ENCODE assay signal across 1 cellular context in the genomic region with DNA sequence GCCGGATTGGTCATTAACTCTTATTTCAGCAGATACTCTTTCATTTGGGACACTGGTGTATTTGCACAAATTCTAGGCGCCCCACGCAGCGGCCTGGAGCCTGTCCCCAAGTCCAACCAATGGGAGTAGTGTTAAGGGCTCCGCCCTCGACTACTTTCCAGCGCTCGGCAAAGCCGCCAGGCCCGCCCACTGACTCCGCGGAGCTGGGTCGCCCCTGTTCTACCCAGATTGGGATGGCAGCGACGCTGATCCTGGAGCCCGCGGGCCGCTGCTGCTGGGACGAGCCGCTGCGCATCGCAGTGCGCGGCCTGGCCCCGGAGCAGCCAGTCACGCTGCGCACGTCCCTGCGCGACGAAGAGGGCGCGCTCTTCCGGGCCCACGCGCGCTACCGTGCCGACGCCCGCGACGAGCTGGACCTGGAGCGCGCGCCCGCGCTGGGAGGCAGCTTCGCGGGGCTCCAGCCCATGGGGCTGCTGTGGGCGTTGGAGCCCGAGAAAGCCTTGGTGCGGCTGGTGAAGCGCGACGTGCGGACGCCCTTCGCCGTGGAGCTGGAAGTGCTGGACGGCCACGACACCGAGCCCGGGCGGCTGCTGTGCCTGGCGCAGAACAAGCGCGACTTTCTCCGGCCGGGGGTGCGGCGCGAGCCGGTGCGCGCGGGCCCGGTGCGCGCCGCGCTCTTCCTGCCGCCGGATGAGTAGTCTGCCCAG.
TF ChIP-seq lines count a peak whose summit lies in the region.

A gene with protein sequence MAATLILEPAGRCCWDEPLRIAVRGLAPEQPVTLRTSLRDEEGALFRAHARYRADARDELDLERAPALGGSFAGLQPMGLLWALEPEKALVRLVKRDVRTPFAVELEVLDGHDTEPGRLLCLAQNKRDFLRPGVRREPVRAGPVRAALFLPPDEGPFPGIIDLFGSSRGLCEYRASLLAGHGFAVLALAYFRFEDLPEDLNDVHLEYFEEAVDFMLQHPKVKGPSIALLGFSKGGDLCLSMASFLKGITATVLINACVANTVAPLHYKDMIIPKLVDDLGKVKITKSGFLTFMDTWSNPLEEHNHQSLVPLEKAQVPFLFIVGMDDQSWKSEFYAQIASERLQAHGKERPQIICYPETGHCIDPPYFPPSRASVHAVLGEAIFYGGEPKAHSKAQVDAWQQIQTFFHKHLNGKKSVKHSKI (plus strand): TSS at position 179 of the 707 bp plus-strand sequence. CDS start 55 bp downstream, at position 234.

TF ChIP-seq in HepG2, 621 proteins besides CTCF, POLR2A, EP300 and RAD21 (continued from another document and continues in another):
- TF ChIP-seq IRF1 (CRISPR knock-in tag; IDR thresholded peaks at IDR 0.05; ENCODE audit: low read depth) (no peak), ZNF253 (CRISPR knock-in tag; IDR thresholded peaks at IDR 0.05; ENCODE audit: borderline replicate concordance) (no peak), REPIN1 (CRISPR knock-in tag; IDR thresholded peaks at IDR 0.05; ENCODE audit: borderline replicate concordance, low read depth) (peak; percentile 78), SAP130 (CRISPR knock-in tag; IDR thresholded peaks at IDR 0.05; ENCODE audit: low read depth) (peak; percentile 51), RBM39 (IDR thresholded peaks at IDR 0.05; ENCODE audit: low read depth, low read length, poor library complexity, severe bottlenecking) (peak; percentile 81), JUN (CRISPR knock-in tag; IDR thresholded peaks at IDR 0.05) (no peak; the same call in 1 of the 2 replicates), TFDP2 (CRISPR knock-in tag; IDR thresholded peaks at IDR 0.05) (peak; percentile 37; the same call in 1 of the 2 replicates), ZSCAN29 (CRISPR knock-in tag; conservative IDR thresholded peaks at IDR 0.05) (peak; percentile 69; the same call in 1 of the 2 replicates), PITX1 (CRISPR knock-in tag; IDR thresholded peaks at IDR 0.05) (peak; percentile 36; the same call in 1 of the 2 replicates), CHD4 (IDR thresholded peaks at IDR 0.05; ENCODE audit: borderline replicate concordance, low read length) (no peak), ZSCAN5A (CRISPR knock-in tag; IDR thresholded peaks at IDR 0.05; ENCODE audit: borderline replicate concordance) (no peak), EZH2 (conservative IDR thresholded peaks at IDR 0.05; ENCODE audit: low read depth, low read length) (no peak), ZNF597 (CRISPR knock-in tag; IDR thresholded peaks at IDR 0.05) (no peak), ARID4A (CRISPR knock-in tag; IDR thresholded peaks at IDR 0.05; ENCODE audit: borderline replicate concordance) (peak; percentile 56; the same call in 1 of the 2 replicates), IRF2 (CRISPR knock-in tag; IDR thresholded peaks at IDR 0.05) (0 out of 2 replicates have a peak, but pooled peaks have one; percentile 14), MIXL1 (CRISPR knock-in tag; IDR thresholded peaks at IDR 0.05) (0 out of 2 replicates have a peak, but pooled peaks have one; percentile 33), HOXA5 (CRISPR knock-in tag; IDR thresholded peaks at IDR 0.05) (0 out of 2 replicates have a peak, but pooled peaks have one; percentile 12), NFKB2 (CRISPR knock-in tag; IDR thresholded peaks at IDR 0.05; ENCODE audit: borderline replicate concordance) (peak; percentile 52; the same call in 1 of the 2 replicates), PAXIP1 (CRISPR knock-in tag; conservative IDR thresholded peaks at IDR 0.05) (0 out of 2 replicates have a peak, but pooled peaks have one; percentile 30), MAX (IDR thresholded peaks at IDR 0.05) (peak; percentile 62; the same call in 1 of the 2 replicates), ZNF317 (CRISPR knock-in tag; IDR thresholded peaks at IDR 0.05) (0 out of 2 replicates have a peak, but pooled peaks have one; percentile 9), HCFC1 (IDR thresholded peaks at IDR 0.05; ENCODE audit: low read depth, low read length) (no peak), XBP1 (CRISPR knock-in tag; IDR thresholded peaks at IDR 0.05) (no peak), PAX8 (CRISPR knock-in tag; IDR thresholded peaks at IDR 0.05; ENCODE audit: borderline replicate concordance) (0 out of 2 replicates have a peak, but pooled peaks have one; percentile 20), MYC (CRISPR knock-in tag; IDR thresholded peaks at IDR 0.05; ENCODE audit: borderline replicate concordance) (peak; percentile 52; the same call in 1 of the 2 replicates), ZNF354B (CRISPR knock-in tag; IDR thresholded peaks at IDR 0.05) (0 out of 2 replicates have a peak, but pooled peaks have one; percentile 20), ZNF558 (CRISPR knock-in tag; IDR thresholded peaks at IDR 0.05; ENCODE audit: borderline replicate concordance) (peak; percentile 88; the same call in 1 of the 2 replicates), AGO2 (optimal IDR thresholded peaks at IDR 0.05; ENCODE audit: low read depth, low read length) (peak; percentile 37), ZNF383 (CRISPR knock-in tag; IDR thresholded peaks at IDR 0.05; ENCODE audit: borderline replicate concordance) (no peak)
- TF ChIP-seq, protein P1, sequence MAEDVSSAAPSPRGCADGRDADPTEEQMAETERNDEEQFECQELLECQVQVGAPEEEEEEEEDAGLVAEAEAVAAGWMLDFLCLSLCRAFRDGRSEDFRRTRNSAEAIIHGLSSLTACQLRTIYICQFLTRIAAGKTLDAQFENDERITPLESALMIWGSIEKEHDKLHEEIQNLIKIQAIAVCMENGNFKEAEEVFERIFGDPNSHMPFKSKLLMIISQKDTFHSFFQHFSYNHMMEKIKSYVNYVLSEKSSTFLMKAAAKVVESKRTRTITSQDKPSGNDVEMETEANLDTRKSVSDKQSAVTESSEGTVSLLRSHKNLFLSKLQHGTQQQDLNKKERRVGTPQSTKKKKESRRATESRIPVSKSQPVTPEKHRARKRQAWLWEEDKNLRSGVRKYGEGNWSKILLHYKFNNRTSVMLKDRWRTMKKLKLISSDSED (CRISPR knock-in tag; IDR thresholded peaks at IDR 0.05): no peak
- TF ChIP-seq, protein P2, sequence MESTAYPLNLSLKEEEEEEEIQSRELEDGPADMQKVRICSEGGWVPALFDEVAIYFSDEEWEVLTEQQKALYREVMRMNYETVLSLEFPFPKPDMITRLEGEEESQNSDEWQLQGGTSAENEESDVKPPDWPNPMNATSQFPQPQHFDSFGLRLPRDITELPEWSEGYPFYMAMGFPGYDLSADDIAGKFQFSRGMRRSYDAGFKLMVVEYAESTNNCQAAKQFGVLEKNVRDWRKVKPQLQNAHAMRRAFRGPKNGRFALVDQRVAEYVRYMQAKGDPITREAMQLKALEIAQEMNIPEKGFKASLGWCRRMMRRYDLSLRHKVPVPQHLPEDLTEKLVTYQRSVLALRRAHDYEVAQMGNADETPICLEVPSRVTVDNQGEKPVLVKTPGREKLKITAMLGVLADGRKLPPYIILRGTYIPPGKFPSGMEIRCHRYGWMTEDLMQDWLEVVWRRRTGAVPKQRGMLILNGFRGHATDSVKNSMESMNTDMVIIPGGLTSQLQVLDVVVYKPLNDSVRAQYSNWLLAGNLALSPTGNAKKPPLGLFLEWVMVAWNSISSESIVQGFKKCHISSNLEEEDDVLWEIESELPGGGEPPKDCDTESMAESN (CRISPR knock-in tag; conservative IDR thresholded peaks at IDR 0.05): peak; percentile 43; the same call in 1 of the 2 replicates
- TF ChIP-seq, protein P3, sequence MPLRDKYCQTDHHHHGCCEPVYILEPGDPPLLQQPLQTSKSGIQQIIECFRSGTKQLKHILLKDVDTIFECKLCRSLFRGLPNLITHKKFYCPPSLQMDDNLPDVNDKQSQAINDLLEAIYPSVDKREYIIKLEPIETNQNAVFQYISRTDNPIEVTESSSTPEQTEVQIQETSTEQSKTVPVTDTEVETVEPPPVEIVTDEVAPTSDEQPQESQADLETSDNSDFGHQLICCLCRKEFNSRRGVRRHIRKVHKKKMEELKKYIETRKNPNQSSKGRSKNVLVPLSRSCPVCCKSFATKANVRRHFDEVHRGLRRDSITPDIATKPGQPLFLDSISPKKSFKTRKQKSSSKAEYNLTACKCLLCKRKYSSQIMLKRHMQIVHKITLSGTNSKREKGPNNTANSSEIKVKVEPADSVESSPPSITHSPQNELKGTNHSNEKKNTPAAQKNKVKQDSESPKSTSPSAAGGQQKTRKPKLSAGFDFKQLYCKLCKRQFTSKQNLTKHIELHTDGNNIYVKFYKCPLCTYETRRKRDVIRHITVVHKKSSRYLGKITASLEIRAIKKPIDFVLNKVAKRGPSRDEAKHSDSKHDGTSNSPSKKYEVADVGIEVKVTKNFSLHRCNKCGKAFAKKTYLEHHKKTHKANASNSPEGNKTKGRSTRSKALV (CRISPR knock-in tag; IDR thresholded peaks at IDR 0.05): peak; percentile 98
